ENCODE assay signal across 9 cellular contexts in genomic region chr9:123360161-123361085, GRCh38.
DNase-seq lines count a peak whose midpoint lies in the region; ATAC-seq and TF ChIP-seq lines count a peak whose summit lies in the region.
"Had no signal": no experiment of that assay in that cellular context is flagged by ENCODE, and none has a peak within 500 bp of the region (broad histone marks: within the 10 kb centered on the region; RNA-seq: fewer than 3 reads in every experiment).

No MANE protein-coding gene starts in this region.

- TF ChIP-seq CTCF in retinal pigment epithelial cell (conservative IDR thresholded peaks at IDR 0.05; ENCODE audit: low read depth, low read length): no peak

- peak overlapping the region; percentile 17 for H3K4me3 ChIP-seq in retinal pigment epithelial cell (ENCODE audit: low read length)

- peak overlapping the region; percentile 81 for H3K27ac ChIP-seq in cingulate gyrus (ENCODE audit: low read depth, low read length)
- H3K27ac ChIP-seq: epithelial cell of prostate had no signal

- DNase-seq in NCI-H748 (lab: John Stamatoyannopoulos, UW; ENCODE audit: unreplicated experiment) (peak; percentile 69), NCI-H748 treated with DMSO at 0.1 percent for 48 hours (lab: John Stamatoyannopoulos, UW) (no peak), NCI-H82 treated with DMSO at 0.1 percent for 48 hours (lab: John Stamatoyannopoulos, UW; ENCODE audit: unreplicated experiment) (peak; percentile 89), retinal pigment epithelial cell (ENCODE audit: low read depth) (peak; percentile 81), AML-193 (lab: John Stamatoyannopoulos, UW) (no peak), NOMO-1 treated with dmso at 0.1 percent for 144 hours (lab: John Stamatoyannopoulos, UW; ENCODE audit: unreplicated experiment) (no peak)

- ATAC-seq in GM21576 (IDR thresholded peaks at IDR 0.05; ENCODE audit: unreplicated experiment): no peak

Comparison
In these comparisons a context has a peak if more than half of its experiments do, and no peak if none do; other contexts are left out.
1. DNase-seq: peak in NCI-H748 (single experiment), NCI-H82 treated with DMSO at 0.1 percent for 48 hours (single experiment) and retinal pigment epithelial cell (single experiment); none in NCI-H748 treated with DMSO at 0.1 percent for 48 hours (single experiment), AML-193 (0 of 2) and NOMO-1 treated with dmso at 0.1 percent for 144 hours (single experiment).